ENCODE assay signal across 8 cellular contexts in genomic region chr14:39060818-39061437, GRCh38. TPM values are rescaled to one million over a fixed set of nuclear protein-coding genes. Genes with fewer than 3 reads are reported as not detected.
DNase-seq lines count a peak whose midpoint lies in the region; ATAC-seq and TF ChIP-seq lines count a peak whose summit lies in the region.
"Had no signal": no experiment of that assay in that cellular context is flagged by ENCODE, and none has a peak within 500 bp of the region (broad histone marks: within the 10 kb centered on the region; RNA-seq: fewer than 3 reads in every experiment).

No MANE protein-coding gene starts in this region.

- H3K9me3 ChIP-seq in osteoblast (ENCODE audit: low read depth, low read length) (no peaks in the 10 kb centered on the region), sigmoid colon (peaks cover 0 to 15% (median 4%) of the 10 kb centered on the region in 4 donors)

- TF ChIP-seq EP300 in sigmoid colon (IDR thresholded peaks at IDR 0.05), result no peak

- no peak for TF ChIP-seq POLR2A in sigmoid colon (IDR thresholded peaks at IDR 0.05)

- H4K20me1 ChIP-seq in osteoblast (ENCODE audit: insufficient read depth, low read length), result no peaks in the 10 kb centered on the region

- no peak overlapping the region for H3K27ac ChIP-seq in osteoblast (ENCODE audit: low read depth, low read length)
- no peak overlapping the region for H3K27ac ChIP-seq in sigmoid colon

- ATAC-seq in GM19025 (IDR thresholded peaks at IDR 0.05; ENCODE audit: low read depth, unreplicated experiment) (peak; percentile 92), HG02610 (IDR thresholded peaks at IDR 0.05; ENCODE audit: unreplicated experiment) (peak; percentile 99), HG03460 (IDR thresholded peaks at IDR 0.05; ENCODE audit: unreplicated experiment) (peak; percentile 99)

- H3K4me2 ChIP-seq in osteoblast (ENCODE audit: insufficient read depth, low read length), result no peak overlapping the region

- H3K27me3 ChIP-seq in osteoblast (ENCODE audit: insufficient read depth, low read length) (no peaks in the 10 kb centered on the region), sigmoid colon (no peaks in the 10 kb centered on the region)

- TF ChIP-seq CTCF in osteoblast (IDR thresholded peaks at IDR 0.05; ENCODE audit: extremely low read depth, low read depth, low read length) (no peak), sigmoid colon (IDR thresholded peaks at IDR 0.05) (no peak)

- H3K4me3 ChIP-seq in osteoblast (ENCODE audit: insufficient read depth, low read length) (no peak overlapping the region), sigmoid colon (no peak overlapping the region)

- H2AFZ ChIP-seq in osteoblast (ENCODE audit: low read length), result no peak overlapping the region

- H3K36me3 ChIP-seq in osteoblast (ENCODE audit: insufficient read depth, low read length) (peaks cover 85% of the 10 kb centered on the region), sigmoid colon (peaks cover 14 to 94% (median 26%) of the 10 kb centered on the region in 4 donors)

- no peaks in the 10 kb centered on the region for H3K4me1 ChIP-seq in osteoblast (ENCODE audit: insufficient read depth, low read length)
- H3K4me1 ChIP-seq in sigmoid colon, result no peaks in the 10 kb centered on the region

- WGBS in sigmoid colon, 2 donors, result 76 to 97% methylated on average over 4 of the region's 4 CpGs

- H3K79me2 ChIP-seq in osteoblast (ENCODE audit: insufficient read depth, low read length), result peaks cover 13% of the 10 kb centered on the region

- peak; percentile 9 for DNase-seq in osteoblast (ENCODE audit: insufficient read length, low spot score, missing footprints)
- DNase-seq in activated naive CD4-positive, alpha-beta T cell (lab: John Stamatoyannopoulos, UW), result no peak
- DNase-seq in DMS 273 treated with DMSO at 0.1 percent for 48 hours (lab: John Stamatoyannopoulos, UW), result no peak
- no peak for DNase-seq in sigmoid colon
- DNase-seq: T-helper 9 cell had no signal

- intact Hi-C loops in sigmoid colon (cut with DNase I), result no loop called here

RNA-seq across cellular contexts. Expression of gene SEC23A, which starts 42.1 kb away (rescaled TPM):
- total RNA-seq in osteoblast (322 and 326 TPM in 2 replicates), sigmoid colon (100 to 1,000 TPM; 118 to 235 (median 176) TPM)
- polyA plus RNA-seq in sigmoid colon, result 10 to 100 TPM; 25.2 to 53.9 (median 28.7) TPM

RNA-seq across cellular contexts. Expression of gene GEMIN2, which starts 53.2 kb away (rescaled TPM):
- 15.3 and 24.2 TPM in 2 replicates for total RNA-seq in osteoblast
- total RNA-seq in sigmoid colon, result 10 to 100 TPM in 3 of 4 donors, 1 to 10 TPM in 1; 8.0 to 27.8 (median 16.7) TPM
- polyA plus RNA-seq in sigmoid colon, result 10 to 100 TPM in 1 of 3 donors, 1 to 10 TPM in 2; 8.3 to 12.2 (median 9.6) TPM
